24 cellular contexts compared by ENCODE assay signal in the genomic region with DNA sequence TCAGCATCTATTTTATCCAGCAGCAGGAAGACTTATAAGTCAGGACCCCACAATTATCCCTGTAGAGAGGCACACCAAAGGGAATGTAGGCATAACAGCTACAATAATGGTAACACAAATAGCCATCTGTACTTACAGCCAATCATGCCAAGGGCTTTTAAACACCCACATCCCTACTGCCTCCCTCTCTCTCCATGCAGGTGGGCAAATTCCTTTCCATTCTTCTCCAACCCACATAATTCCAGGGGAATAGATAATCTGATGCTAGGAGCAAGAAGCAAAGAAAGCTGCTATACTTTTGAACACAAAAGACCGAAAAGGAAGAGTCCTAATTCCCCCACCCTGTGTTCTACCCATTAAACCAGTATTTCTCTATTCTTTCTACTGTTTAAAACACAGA. TPM values are rescaled to one million over a fixed set of nuclear protein-coding genes. Genes with fewer than 3 reads are reported as not detected.
DNase-seq lines count a peak whose midpoint lies in the region; ATAC-seq, FAIRE-seq and TF ChIP-seq lines count a peak whose summit lies in the region.
"Had no signal": no experiment of that assay in that cellular context is flagged by ENCODE, and none has a peak within 500 bp of the region (broad histone marks: within the 10 kb centered on the region; RNA-seq: fewer than 3 reads in every experiment).

No MANE protein-coding gene starts in this region.

- TF ChIP-seq POLR2A in vagina (IDR thresholded peaks at IDR 0.05): no peak

- intact Hi-C loops in vagina (cut with DNase I): no loop called here

- no peaks in the 10 kb centered on the region for H3K27me3 Mint-ChIP-seq in nephron (ENCODE audit: low read depth)

- H3K9me3 ChIP-seq in HEK293 (ENCODE audit: control insufficient read depth, insufficient read depth, low read depth, low read length): no peaks in the 10 kb centered on the region
- no peaks in the 10 kb centered on the region for H3K9me3 ChIP-seq in vagina
- H3K9me3 ChIP-seq: SK-N-SH had no signal

- H3K27ac Mint-ChIP-seq in nephron: peak overlapping the region in 2 of 3 experiments; percentile 79 to 82
- peak overlapping the region; percentile 2 for H3K27ac Mint-ChIP-seq in stimulated activated effector memory CD8-positive, alpha-beta T cell treated with anti-CD3 and anti-CD28 coated beads, Interleukin-12 subunit alpha, Interleukin-12 subunit beta, amount 100 ng/mL, for 72 hours
- H3K27ac Mint-ChIP-seq: IgD-negative memory B cell had no signal

- POLR2A ChIA-PET in HEK293 (lab: Yijun Ruan, JAX): interaction anchor here (1.8 kb wide), 1 partner anchor 46 kb away, joined by 6 read pairs; no protein-coding TSS in a partner anchor

- H3K36me3 ChIP-seq in HEK293 (ENCODE audit: control insufficient read depth in 2 of 2, insufficient read depth in 1 of 2, low read length in 2 of 2) (no peaks in the 10 kb centered on the region), vagina (no peaks in the 10 kb centered on the region)

- H3K9me3 Mint-ChIP-seq in nephron: no peaks in the 10 kb centered on the region
- no peaks in the 10 kb centered on the region for H3K9me3 Mint-ChIP-seq in stimulated activated effector memory CD8-positive, alpha-beta T cell treated with anti-CD3 and anti-CD28 coated beads, Interleukin-12 subunit alpha, Interleukin-12 subunit beta, amount 100 ng/mL, for 72 hours
- H3K9me3 Mint-ChIP-seq: IgD-negative memory B cell had no signal

- no peaks in the 10 kb centered on the region for H3K27me3 ChIP-seq in vagina

- ATAC-seq in stimulated activated effector memory CD8-positive, alpha-beta T cell treated with anti-CD3 and anti-CD28 coated beads, Interleukin-12 subunit alpha, Interleukin-12 subunit beta, amount 100 ng/mL, for 72 hours: no peak
- ATAC-seq: HCT116, PC-3 had no signal

- H3K36me3 Mint-ChIP-seq in nephron (ENCODE audit: low read depth): peaks cover 34% of the 10 kb centered on the region
- H3K36me3 Mint-ChIP-seq in stimulated activated effector memory CD8-positive, alpha-beta T cell treated with anti-CD3 and anti-CD28 coated beads, Interleukin-12 subunit alpha, Interleukin-12 subunit beta, amount 100 ng/mL, for 72 hours: no peaks in the 10 kb centered on the region

- FAIRE-seq in frontal cortex (lab: Jason Lieb, UNC): no peak
- FAIRE-seq: GM12891 had no signal

- H3K27ac ChIP-seq in HEK293 (ENCODE audit: extremely low read depth, low read depth, low read length): no peak overlapping the region
- no peak overlapping the region for H3K27ac ChIP-seq in vagina
- H3K27ac ChIP-seq: HL-60, KMS-11 had no signal

- no peak for TF ChIP-seq CTCF in HEK293 (tag by site-specific recombination; IDR thresholded peaks at IDR 0.05)
- no peak for TF ChIP-seq CTCF in nephron (IDR thresholded peaks at IDR 0.05; ENCODE audit: unreplicated experiment in 3 of 3)
- no peak for TF ChIP-seq CTCF in vagina (IDR thresholded peaks at IDR 0.05)

- peak; percentile 88 for DNase-seq in NCI-H2227 treated with DMSO at 0.1 percent for 48 hours (lab: John Stamatoyannopoulos, UW)
- DNase-seq in stimulated activated effector memory CD8-positive, alpha-beta T cell treated with anti-CD3 and anti-CD28 coated beads, Interleukin-12 subunit alpha, Interleukin-12 subunit beta, amount 100 ng/mL, for 72 hours (ENCODE audit: low spot score in 2 of 2): no peak
- DNase-seq in vagina (ENCODE audit: extremely low spot score in 2 of 2): no peak
- no peak for DNase-seq in NCI-H1436 (lab: John Stamatoyannopoulos, UW)
- no peak for DNase-seq in frontal cortex (ENCODE audit: low spot score in 2 of 2)
- DNase-seq: Calu3; DMS79 treated with DMSO at 0.1 percent for 48 hours; GF-D8; NCI-H1048; NCI-H1417 treated with DMSO at 0.1 percent for 48 hours; NCI-H1930; NCI-H226; NCI-H524 treated with DMSO at 0.1 percent for 48 hours; NCI-H82; NK-92 treated with Interleukin-12 subunit alpha and Interleukin-12 subunit beta, amount 100 ng/mL, for 24 hours; PC-3; SK-N-SH had no signal

- H3K4me3 ChIP-seq in HEK293 (ENCODE audit: low read depth, low read length) (no peak overlapping the region), vagina (no peak overlapping the region)

- H3K4me1 Mint-ChIP-seq in nephron: peaks cover 87% of the 10 kb centered on the region
- H3K4me1 Mint-ChIP-seq in stimulated activated effector memory CD8-positive, alpha-beta T cell treated with anti-CD3 and anti-CD28 coated beads, Interleukin-12 subunit alpha, Interleukin-12 subunit beta, amount 100 ng/mL, for 72 hours: no peaks in the 10 kb centered on the region
- H3K4me1 Mint-ChIP-seq: IgD-negative memory B cell had no signal

- H3K4me1 ChIP-seq in HEK293 (ENCODE audit: control insufficient read depth, insufficient read depth, low read length) (peaks cover 29% of the 10 kb centered on the region), vagina (peaks cover 51% of the 10 kb centered on the region)

- CTCF ChIA-PET in HEK293 (lab: Yijun Ruan, JAX): interaction anchor here (1.9 kb wide), 1 partner anchor 13 kb away, joined by 5 read pairs; no protein-coding TSS in a partner anchor

- no peak overlapping the region for H3K4me3 Mint-ChIP-seq in nephron
- no peak overlapping the region for H3K4me3 Mint-ChIP-seq in stimulated activated effector memory CD8-positive, alpha-beta T cell treated with anti-CD3 and anti-CD28 coated beads, Interleukin-12 subunit alpha, Interleukin-12 subunit beta, amount 100 ng/mL, for 72 hours
- H3K4me3 Mint-ChIP-seq: IgD-negative memory B cell had no signal

TF ChIP-seq in HEK293, 187 proteins besides CTCF, POLR2A, EP300 and RAD21:
- TF ChIP-seq GFI1B (tag by site-specific recombination; IDR thresholded peaks at IDR 0.05): no peak
- peak; percentile 65 for TF ChIP-seq ZFHX2 (tag by site-specific recombination; conservative IDR thresholded peaks at IDR 0.05)
- no peak for TF ChIP-seq ZNF112 (tag by site-specific recombination; IDR thresholded peaks at IDR 0.05)
- no peak for TF ChIP-seq ZNF830 (tag by site-specific recombination; IDR thresholded peaks at IDR 0.05; ENCODE audit: low read depth)
- TF ChIP-seq MYNN (tag by site-specific recombination; IDR thresholded peaks at IDR 0.05; ENCODE audit: borderline replicate concordance): no peak
- TF ChIP-seq ZNF211 (tag by site-specific recombination; IDR thresholded peaks at IDR 0.05; ENCODE audit: low read depth): no peak
- no peak for TF ChIP-seq ZNF157 (tag by site-specific recombination; IDR thresholded peaks at IDR 0.05)
- TF ChIP-seq SP2 (tag by site-specific recombination; IDR thresholded peaks at IDR 0.05): no peak
- TF ChIP-seq ZNF184 (tag by site-specific recombination; IDR thresholded peaks at IDR 0.05): no peak
- no peak for TF ChIP-seq ZNF596 (tag by site-specific recombination; IDR thresholded peaks at IDR 0.05)
- no peak for TF ChIP-seq TCF7L2 (IDR thresholded peaks at IDR 0.05; ENCODE audit: borderline replicate concordance, low read depth, low read length)
- no peak for TF ChIP-seq KLF16 (tag by site-specific recombination; IDR thresholded peaks at IDR 0.05)
- TF ChIP-seq ZNF202 (tag by site-specific recombination; IDR thresholded peaks at IDR 0.05; ENCODE audit: borderline replicate concordance): no peak
- TF ChIP-seq ZNF677 (tag by site-specific recombination; IDR thresholded peaks at IDR 0.05): no peak
- TF ChIP-seq MEIS1 (CRISPR knock-in tag; IDR thresholded peaks at IDR 0.05; ENCODE audit: borderline replicate concordance): no peak
- no peak for TF ChIP-seq ZNF549 (tag by site-specific recombination; IDR thresholded peaks at IDR 0.05)
- TF ChIP-seq EGR2 (tag by site-specific recombination; IDR thresholded peaks at IDR 0.05; ENCODE audit: low read depth): peak; percentile 77

RNA-seq across cellular contexts. Expression of gene RBFOX2, which starts 46.7 kb away (rescaled TPM):
- total RNA-seq in vagina: 70.0 TPM
- 390 TPM for total RNA-seq in frontal cortex
